8 cellular contexts compared by ENCODE assay signal in the genomic region with DNA sequence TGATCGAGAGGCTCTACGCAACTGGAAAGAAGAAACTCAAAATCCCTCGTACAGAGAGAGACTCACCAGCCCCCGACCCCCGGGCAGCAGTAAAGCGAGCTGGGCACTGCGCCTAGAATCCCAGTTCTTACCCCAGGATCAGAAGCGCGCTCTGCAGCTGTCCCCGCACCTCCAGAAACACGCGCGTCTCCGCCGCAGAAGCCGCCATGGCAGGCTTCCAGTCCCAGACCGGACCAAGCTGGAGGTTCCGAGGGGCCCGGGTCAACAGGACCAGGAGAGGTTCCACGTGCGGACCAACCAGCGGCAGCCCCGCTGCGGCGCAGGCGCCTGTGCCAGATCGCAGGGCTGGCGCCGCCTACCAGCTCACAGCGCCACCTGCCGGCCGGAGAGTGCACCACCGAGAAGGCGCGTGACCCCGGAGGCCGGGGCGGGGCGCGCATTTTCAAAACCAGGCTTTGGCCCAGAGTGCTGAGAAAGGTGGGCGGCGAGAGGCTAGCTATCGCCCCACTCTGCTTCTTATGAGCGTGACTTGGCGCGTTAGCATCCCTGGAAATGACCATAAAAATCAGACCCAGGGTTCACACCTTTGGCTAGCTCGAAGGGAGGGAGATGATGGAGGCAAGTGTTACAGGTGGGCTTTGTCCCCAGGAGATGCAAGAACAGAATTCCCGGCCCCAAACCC. TPM values are rescaled to one million over a fixed set of nuclear protein-coding genes. Genes with fewer than 3 reads are reported as not detected.
DNase-seq lines count a peak whose midpoint lies in the region; ATAC-seq, FAIRE-seq and TF ChIP-seq lines count a peak whose summit lies in the region.

A gene with protein sequence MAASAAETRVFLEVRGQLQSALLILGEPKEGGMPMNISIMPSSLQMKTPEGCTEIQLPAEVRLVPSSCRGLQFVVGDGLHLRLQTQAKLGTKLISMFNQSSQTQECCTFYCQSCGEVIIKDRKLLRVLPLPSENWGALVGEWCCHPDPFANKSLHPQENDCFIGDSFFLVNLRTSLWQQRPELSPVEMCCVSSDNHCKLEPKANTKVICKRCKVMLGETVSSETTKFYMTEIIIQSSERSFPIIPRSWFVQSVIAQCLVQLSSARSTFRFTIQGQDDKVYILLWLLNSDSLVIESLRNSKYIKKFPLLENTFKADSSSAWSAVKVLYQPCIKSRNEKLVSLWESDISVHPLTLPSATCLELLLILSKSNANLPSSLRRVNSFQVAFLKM (minus strand): TSS at position 331 of the 682 bp plus-strand sequence. CDS start 123 bp downstream, at position 208.

- in situ Hi-C loops in ACHN (cut with HindIII; ENCODE audit: low pct_ligation_motif_present, low pct_unique_long_range_greater_than_20kb, low sequenced_read_pairs): loop anchor here (25.0 kb wide), 1 partner anchor 828 kb away; the partner anchor contains the start of gene IBTK

- no peaks in the 10 kb centered on the region for H4K20me1 ChIP-seq in keratinocyte (ENCODE audit: control insufficient read depth, extremely low read depth, insufficient read depth, low read length)

- peak; percentile 59 for ATAC-seq in GM18517 (IDR thresholded peaks at IDR 0.05; ENCODE audit: unreplicated experiment)
- ATAC-seq in HG03025 (IDR thresholded peaks at IDR 0.05; ENCODE audit: low FRiP score, unreplicated experiment): peak; percentile 51

- no peaks in the 10 kb centered on the region for H3K9me1 ChIP-seq in keratinocyte (ENCODE audit: control insufficient read depth, extremely low read depth, insufficient read depth, low read length)

- dilution Hi-C loops in keratinocyte (cut with MboI; ENCODE audit: extremely low pct_ligation_motif_present, low sequenced_read_pairs): no loop called here

- H3K79me2 ChIP-seq in keratinocyte (ENCODE audit: control insufficient read depth, insufficient read depth, low read length): peaks cover 30% of the 10 kb centered on the region

- H3K27me3 ChIP-seq in keratinocyte (ENCODE audit: control insufficient read depth, extremely low read depth, insufficient read depth, low read length): no peaks in the 10 kb centered on the region

- H3K4me2 ChIP-seq in keratinocyte (ENCODE audit: control insufficient read depth, extremely low read depth, insufficient read depth, low read depth, low read length): peak within 1 kb of the TSS; percentile 74

- FAIRE-seq in keratinocyte (lab: Jason Lieb, UNC): no peak

- H3K9me3 ChIP-seq in keratinocyte (ENCODE audit: control insufficient read depth, low read depth, low read length): no peaks in the 10 kb centered on the region

- H3K36me3 ChIP-seq in keratinocyte (ENCODE audit: control insufficient read depth in 2 of 2, extremely low read depth in 1 of 2, insufficient read depth in 2 of 2, low read length in 2 of 2): no peaks in the 10 kb centered on the region

- peaks cover 25% of the 10 kb centered on the region for H3K4me1 ChIP-seq in keratinocyte (ENCODE audit: control insufficient read depth, extremely low read depth, insufficient read depth, low read length)

- DNase-seq in ACHN: peak; percentile 76
- peak; percentile 80 for DNase-seq in NCI-H2171 (lab: John Stamatoyannopoulos, UW)
- peak; percentile 77 to 89 for DNase-seq in cardiac fibroblast (ENCODE audit: low read depth in 2 of 2)
- DNase-seq in keratinocyte (ENCODE audit: low read depth, low spot score): peak; percentile 40
- DNase-seq in stimulated activated CD4-positive, alpha-beta T cell treated with anti-CD3 and anti-CD28 coated beads, Interleukin-15, amount 100 ng/mL, for 1 hour (ENCODE audit: low read depth in 1 of 2, low spot score in 1 of 2): peak; percentile 86 to 93

- peak within 1 kb of the TSS; percentile 85 for H3K9ac ChIP-seq in keratinocyte (ENCODE audit: control insufficient read depth, extremely low read depth, insufficient read depth, low read length)

- TF ChIP-seq CTCF in WI38 (IDR thresholded peaks at IDR 0.05; ENCODE audit: low read depth, low read length) (peak; percentile 84), cardiac fibroblast (IDR thresholded peaks at IDR 0.05; ENCODE audit: low read depth, low read length) (peak; percentile 69), keratinocyte (optimal IDR thresholded peaks at IDR 0.05 in 1 of 3, IDR thresholded peaks at IDR 0.05 in 1 of 3, conservative IDR thresholded peaks at IDR 0.05 in 1 of 3; ENCODE audit: extremely low read depth in 1 of 3, insufficient read depth in 2 of 3, low read length in 3 of 3) (peak; percentile 73 to 98 (median 93))

- peak within 1 kb of the TSS; percentile 54 for H3K27ac ChIP-seq in keratinocyte (ENCODE audit: control insufficient read depth, insufficient read depth, low read length)

- H2AFZ ChIP-seq in keratinocyte (ENCODE audit: control insufficient read depth, low read length): peak within 1 kb of the TSS; percentile 93

- H3K4me3 ChIP-seq in WI38 (ENCODE audit: low read depth, low read length): peak within 1 kb of the TSS; percentile 85
- peak within 1 kb of the TSS; percentile 90 to 94 for H3K4me3 ChIP-seq in cardiac fibroblast (replicated peaks in 1 of 2; ENCODE audit: low read depth in 2 of 2, low read length in 2 of 2)
- H3K4me3 ChIP-seq in keratinocyte (ENCODE audit: control insufficient read depth in 2 of 3, extremely low read depth in 1 of 3, insufficient read depth in 2 of 3, low read depth in 1 of 3, low read length in 3 of 3): peak within 1 kb of the TSS; percentile 74 to 96 (median 92)

RNA-seq across cellular contexts. Expression of the gene that starts here (rescaled TPM):
- 4.1 to 6.3 TPM (median 4.5 TPM) in 3 replicates for polyA plus RNA-seq in keratinocyte
- polyA plus RNA-seq in keratinocyte (2011; ENCODE audit: low read depth): 6.7 TPM
- 3.8 and 5.9 TPM in 2 replicates for polyA plus RNA-seq in keratinocyte (2011; cell fraction: cytosol; rRNA removed)
- 6.0 and 6.8 TPM in 2 replicates for polyA plus RNA-seq in keratinocyte (2011; cell fraction: nucleus; rRNA removed)
- polyA plus RNA-seq in keratinocyte (2012; ENCODE audit: low replicate concordance): 3.7 and 6.3 TPM in 2 replicates
- polyA minus RNA-seq in keratinocyte: 1.2 to 9.9 TPM (median 3.8 TPM) in 3 replicates
- 1.7 TPM for polyA minus RNA-seq in keratinocyte (2011; cell fraction: cytosol; rRNA and poly(A)+ RNA removed)
- 6.5 and 16.5 TPM in 2 replicates for polyA minus RNA-seq in keratinocyte (2011; cell fraction: nucleus; rRNA and poly(A)+ RNA removed)

Comparison
In these comparisons a context has a peak if more than half of its experiments do, and no peak if none do; other contexts are left out.
1. Peak in every context shown above with its lines: DNase-seq, ATAC-seq, H3K4me3 ChIP-seq and H3K27ac ChIP-seq.